ENCODE assay signal across 16 cellular contexts in the genomic region with DNA sequence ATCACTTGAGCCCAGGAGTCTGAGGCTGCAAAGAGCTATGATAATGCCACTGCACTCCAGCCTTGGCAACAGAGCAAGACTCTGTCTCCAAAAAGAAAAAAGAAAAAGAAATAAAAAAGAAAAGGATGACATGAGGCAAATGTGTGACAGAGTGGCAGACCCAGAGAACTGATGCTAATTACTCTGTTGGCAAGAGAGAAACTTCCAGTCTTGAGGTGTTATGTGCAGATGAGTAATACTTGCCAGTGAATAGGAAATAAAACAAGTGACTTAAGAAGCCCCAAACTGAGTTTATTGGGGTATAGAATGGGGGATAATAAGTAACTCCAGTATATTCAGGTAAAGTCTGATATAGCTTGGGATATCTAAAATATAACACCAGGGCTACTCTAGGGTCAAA. TPM values are rescaled to one million over a fixed set of nuclear protein-coding genes. Genes with fewer than 3 reads are reported as not detected.
DNase-seq lines count a peak whose midpoint lies in the region; ATAC-seq and TF ChIP-seq lines count a peak whose summit lies in the region.
"Had no signal": no experiment of that assay in that cellular context is flagged by ENCODE, and none has a peak within 500 bp of the region (broad histone marks: within the 10 kb centered on the region; RNA-seq: fewer than 3 reads in every experiment).

No MANE protein-coding gene starts in this region.

- no peaks in the 10 kb centered on the region for H3K27me3 Mint-ChIP-seq in activated T-cell treated with anti-CD3 and anti-CD28 coated beads, Interleukin-2, amount 50 U/mL, for 24 hours
- no peaks in the 10 kb centered on the region for H3K27me3 Mint-ChIP-seq in activated naive CD8-positive, alpha-beta T cell treated with anti-CD3 and anti-CD28 coated beads for 36 hours
- H3K27me3 Mint-ChIP-seq: B cell had no signal

- H3K4me3 ChIP-seq in dorsolateral prefrontal cortex = no peak overlapping the region
- H3K4me3 ChIP-seq: BLaER1 treated with 17β-estradiol and CSF1 and Interleukin-3, amounts not matched to agents 10 nM and 100 nM; GM23338 had no signal

- peaks cover 10% of the 10 kb centered on the region for H3K4me1 Mint-ChIP-seq in activated T-cell treated with anti-CD3 and anti-CD28 coated beads, Interleukin-2, amount 50 U/mL, for 24 hours (ENCODE audit: low read depth)
- peaks cover 9% of the 10 kb centered on the region for H3K4me1 Mint-ChIP-seq in activated naive CD8-positive, alpha-beta T cell treated with anti-CD3 and anti-CD28 coated beads for 36 hours
- H3K4me1 Mint-ChIP-seq in stimulated activated effector memory CD8-positive, alpha-beta T cell treated with anti-CD3 and anti-CD28 coated beads, Interleukin-12 subunit alpha, Interleukin-12 subunit beta, amount 100 ng/mL, for 72 hours = peaks cover 7% of the 10 kb centered on the region
- H3K4me1 Mint-ChIP-seq: GM23338 had no signal

- no peaks in the 10 kb centered on the region for H3K9me3 Mint-ChIP-seq in activated T-cell treated with anti-CD3 and anti-CD28 coated beads, Interleukin-2, amount 50 U/mL, for 24 hours
- H3K9me3 Mint-ChIP-seq in activated naive CD4-positive, alpha-beta T cell treated with anti-CD3 and anti-CD28 coated beads, Interleukin-2, amount 50 U/mL, for 72 hours = no peaks in the 10 kb centered on the region
- no peaks in the 10 kb centered on the region for H3K9me3 Mint-ChIP-seq in activated naive CD8-positive, alpha-beta T cell treated with anti-CD3 and anti-CD28 coated beads for 36 hours
- H3K9me3 Mint-ChIP-seq in stimulated activated effector memory CD8-positive, alpha-beta T cell treated with anti-CD3 and anti-CD28 coated beads, Interleukin-12 subunit alpha, Interleukin-12 subunit beta, amount 100 ng/mL, for 72 hours = no peaks in the 10 kb centered on the region
- H3K9me3 Mint-ChIP-seq: CD8-positive, alpha-beta T cell; GM23338 had no signal

- intact Hi-C loops in dorsolateral prefrontal cortex (cut with DNase I) = no loop called here

- H3K4me3 Mint-ChIP-seq in activated T-cell treated with anti-CD3 and anti-CD28 coated beads, Interleukin-2, amount 50 U/mL, for 24 hours = no peak overlapping the region
- H3K4me3 Mint-ChIP-seq in activated naive CD8-positive, alpha-beta T cell treated with anti-CD3 and anti-CD28 coated beads for 36 hours = no peak overlapping the region
- H3K4me3 Mint-ChIP-seq in stimulated activated effector memory CD8-positive, alpha-beta T cell treated with anti-CD3 and anti-CD28 coated beads, Interleukin-12 subunit alpha, Interleukin-12 subunit beta, amount 100 ng/mL, for 72 hours = no peak overlapping the region
- H3K4me3 Mint-ChIP-seq: B cell; CD8-positive, alpha-beta T cell; GM23338 had no signal

- peak; percentile 31 to 75 for ATAC-seq in activated naive CD4-positive, alpha-beta T cell treated with anti-CD3 and anti-CD28 coated beads, Interleukin-2, amount 50 U/mL, for 72 hours
- ATAC-seq in stimulated activated effector memory CD8-positive, alpha-beta T cell treated with anti-CD3 and anti-CD28 coated beads, Interleukin-12 subunit alpha, Interleukin-12 subunit beta, amount 100 ng/mL, for 72 hours = peak; percentile 65
- ATAC-seq: CD8-positive, alpha-beta T cell; GM23338 had no signal

- H3K36me3 Mint-ChIP-seq in activated T-cell treated with anti-CD3 and anti-CD28 coated beads, Interleukin-2, amount 50 U/mL, for 24 hours (ENCODE audit: low read depth) = peaks cover 68% of the 10 kb centered on the region
- peaks cover 0 to 5% of the 10 kb centered on the region in 2 donors for H3K36me3 Mint-ChIP-seq in activated naive CD4-positive, alpha-beta T cell treated with anti-CD3 and anti-CD28 coated beads, Interleukin-2, amount 50 U/mL, for 72 hours
- H3K36me3 Mint-ChIP-seq in activated naive CD8-positive, alpha-beta T cell treated with anti-CD3 and anti-CD28 coated beads for 36 hours = peaks cover 23% of the 10 kb centered on the region
- peaks cover 46% of the 10 kb centered on the region for H3K36me3 Mint-ChIP-seq in stimulated activated effector memory CD8-positive, alpha-beta T cell treated with anti-CD3 and anti-CD28 coated beads, Interleukin-12 subunit alpha, Interleukin-12 subunit beta, amount 100 ng/mL, for 72 hours

- no peak overlapping the region for H3K27ac ChIP-seq in dorsolateral prefrontal cortex
- H3K27ac ChIP-seq: BLaER1 treated with 17β-estradiol and CSF1 and Interleukin-3, amounts not matched to agents 10 nM and 100 nM had no signal

- no peak for DNase-seq in activated T-cell treated with anti-CD3 and anti-CD28 coated beads, Interleukin-2, amount 50 U/mL, for 24 hours
- DNase-seq in activated T-cell treated with anti-CD3 and anti-CD28 coated beads for 4 hours (no peak), NOMO-1 treated with DMSO at 0.1 percent for 48 hours (lab: John Stamatoyannopoulos, UW; ENCODE audit: unreplicated experiment) (no peak), dorsolateral prefrontal cortex (no peak)
- DNase-seq in activated naive CD4-positive, alpha-beta T cell treated with anti-CD3 and anti-CD28 coated beads, Interleukin-2, amount 50 U/mL, for 72 hours (ENCODE audit: low spot score in 2 of 2) = no peak
- no peak for DNase-seq in activated naive CD4-positive, alpha-beta T cell treated with anti-CD3 and anti-CD28 coated beads, Interleukin-2, amount 50 U/mL, for 16 hours
- no peak for DNase-seq in activated naive CD8-positive, alpha-beta T cell treated with anti-CD3 and anti-CD28 coated beads for 36 hours
- no peak for DNase-seq in stimulated activated effector memory CD8-positive, alpha-beta T cell treated with anti-CD3 and anti-CD28 coated beads, Interleukin-12 subunit alpha, Interleukin-12 subunit beta, amount 100 ng/mL, for 72 hours (ENCODE audit: low spot score in 2 of 2)
- DNase-seq: Calu3; CD8-positive, alpha-beta T cell; DMS79 treated with DMSO at 0.1 percent for 48 hours; GF-D8; HCEC 1CT had no signal

- peak overlapping the region; percentile 66 for H3K27ac Mint-ChIP-seq in activated T-cell treated with anti-CD3 and anti-CD28 coated beads, Interleukin-2, amount 50 U/mL, for 24 hours
- H3K27ac Mint-ChIP-seq in activated naive CD4-positive, alpha-beta T cell treated with anti-CD3 and anti-CD28 coated beads, Interleukin-2, amount 50 U/mL, for 72 hours = peak overlapping the region; percentile 12 to 53
- peak overlapping the region; percentile 57 for H3K27ac Mint-ChIP-seq in activated naive CD8-positive, alpha-beta T cell treated with anti-CD3 and anti-CD28 coated beads for 36 hours
- peak overlapping the region; percentile 80 for H3K27ac Mint-ChIP-seq in stimulated activated effector memory CD8-positive, alpha-beta T cell treated with anti-CD3 and anti-CD28 coated beads, Interleukin-12 subunit alpha, Interleukin-12 subunit beta, amount 100 ng/mL, for 72 hours
- H3K27ac Mint-ChIP-seq: B cell; CD8-positive, alpha-beta T cell; GM23338 had no signal

- no peak for TF ChIP-seq CTCF in dorsolateral prefrontal cortex (IDR thresholded peaks at IDR 0.05 in 54 of 56, conservative IDR thresholded peaks at IDR 0.05 in 2 of 56; ENCODE audit: low read depth in 1 of 56, partially characterized antibody in 56 of 56)

- no peaks in the 10 kb centered on the region for H3K27me3 ChIP-seq in dorsolateral prefrontal cortex
- H3K27me3 ChIP-seq: BLaER1 treated with 17β-estradiol and CSF1 and Interleukin-3, amounts not matched to agents 10 nM and 100 nM had no signal

RNA-seq across cellular contexts. Expression of gene ANXA7, which starts 9.5 kb away (rescaled TPM):
- total RNA-seq in activated naive CD4-positive, alpha-beta T cell treated with anti-CD3 and anti-CD28 coated beads, Interleukin-2, amount 50 U/mL, for 72 hours = 100 to 1,000 TPM; 104 to 153 TPM
- 100 to 1,000 TPM; 120 to 126 TPM for total RNA-seq in activated naive CD8-positive, alpha-beta T cell treated with anti-CD3 and anti-CD28 coated beads for 36 hours
- 100 to 1,000 TPM in 103 of 120 experiments, 10 to 100 TPM in 17; 77.3 to 153 (median 116) TPM for total RNA-seq in dorsolateral prefrontal cortex

RNA-seq across cellular contexts. Expression of gene MSS51, which starts 10.1 kb away (rescaled TPM):
- total RNA-seq in activated naive CD4-positive, alpha-beta T cell treated with anti-CD3 and anti-CD28 coated beads, Interleukin-2, amount 50 U/mL, for 72 hours = 1 to 10 TPM; 2.3 to 3.7 TPM
- total RNA-seq in activated naive CD8-positive, alpha-beta T cell treated with anti-CD3 and anti-CD28 coated beads for 36 hours = 1 to 10 TPM in 1 of 2 experiments, under 1 TPM in 1; 0.94 to 1.4 TPM
- 1 to 10 TPM; 3.7 to 9.9 (median 6.6) TPM for total RNA-seq in dorsolateral prefrontal cortex
